13 cellular contexts compared by ENCODE assay signal in genomic region chr2:73205611-73206010, GRCh38.
DNase-seq lines count a peak whose midpoint lies in the region; ATAC-seq and TF ChIP-seq lines count a peak whose summit lies in the region.
"Had no signal": no experiment of that assay in that cellular context is flagged by ENCODE, and none has a peak within 500 bp of the region (broad histone marks: within the 10 kb centered on the region; RNA-seq: fewer than 3 reads in every experiment).

No MANE protein-coding gene starts in this region.

- ATAC-seq in GM19463 (IDR thresholded peaks at IDR 0.05; ENCODE audit: unreplicated experiment) = no peak
- ATAC-seq: K562 had no signal

- in situ Hi-C loops in astrocyte of the cerebellum (cut with HindIII; ENCODE audit: low sequenced_read_pairs) = no loop called here

- POLR2A ChIA-PET in AG04449 (lab: Yijun Ruan, JAX) = no interaction called here

- DNase-seq in AG04449 (ENCODE audit: low read depth, low spot score) (peak; percentile 23), EH (ENCODE audit: low read depth) (peak; percentile 79), astrocyte of the cerebellum (ENCODE audit: low read depth) (peak; percentile 3), fibroblast of peridontal ligament (ENCODE audit: extremely low read depth) (peak; percentile 33), SIG-M5 (lab: John Stamatoyannopoulos, UW) (no peak), DMS53 (lab: John Stamatoyannopoulos, UW) (no peak), epidermal melanocyte (ENCODE audit: insufficient read length, low spot score) (no peak)
- DNase-seq: 8988T; BE2C; CD8-positive, alpha-beta memory T cell; GM23248 had no signal

- CTCF ChIA-PET in AG04449 (lab: Yijun Ruan, JAX) = interaction anchor here (1.1 to 8.6 kb wide), 2 partner anchors 29 to 312 kb away, joined by 4 to 111 read pairs; no protein-coding TSS in a partner anchor

- TF ChIP-seq CTCF in AG04449 (IDR thresholded peaks at IDR 0.05; ENCODE audit: insufficient read depth, low read length, missing control alignments) (no peak), astrocyte of the cerebellum (IDR thresholded peaks at IDR 0.05; ENCODE audit: low read depth, low read length, missing control alignments) (no peak)

- H3K4me3 ChIP-seq in AG04449 (ENCODE audit: low read depth, low read length) (no peak overlapping the region), astrocyte of the cerebellum (ENCODE audit: low read depth, low read length) (no peak overlapping the region)
- H3K4me3 ChIP-seq: GM23248, K562 had no signal

Comparison
In these comparisons a context has a peak if more than half of its experiments do, and no peak if none do; other contexts are left out.
1. DNase-seq: peak in AG04449 (single experiment), EH (single experiment), astrocyte of the cerebellum (single experiment) and fibroblast of peridontal ligament (single experiment); none in SIG-M5 (single experiment), DMS53 (single experiment) and epidermal melanocyte (single experiment).